Comparison of ENCODE assay signal across 13 cellular contexts in genomic region chr4:41432889-41433288, GRCh38.
A peak's percentile ranks its signal among the peaks of the same experiment; 100 is the strongest.
DNase-seq lines count a peak whose midpoint lies in the region; ATAC-seq and TF ChIP-seq lines count a peak whose summit lies in the region.
"Had no signal": no experiment of that assay in that cellular context is flagged by ENCODE, and none has a peak within 500 bp of the region (broad histone marks: within the 10 kb centered on the region; RNA-seq: fewer than 3 reads in every experiment).

No MANE protein-coding gene starts in this region.

- no peaks in the 10 kb centered on the region for H3K9me2 ChIP-seq in PC-9 (ENCODE audit: insufficient read depth)

- H3K27me3 Mint-ChIP-seq in Caco-2 (ENCODE audit: insufficient read depth, unreplicated experiment), result no peaks in the 10 kb centered on the region
- peaks cover 4% of the 10 kb centered on the region for H3K27me3 Mint-ChIP-seq in neural progenitor cell (ENCODE audit: insufficient read depth, low read depth)
- peaks cover 0 to 2% of the 10 kb centered on the region in 2 donors for H3K27me3 Mint-ChIP-seq in natural killer cell treated with Interleukin-12 subunit alpha and Interleukin-12 subunit beta and Interleukin-15 and Interleukin-18, amount 100 ng/mL, for 72 hours

- H3K27ac ChIP-seq in PC-9 (peak overlapping the region; percentile 85), fibroblast of lung (ENCODE audit: insufficient read depth, low read length) (no peak overlapping the region), neural progenitor cell (peak overlapping the region; percentile 85), aorta (ENCODE audit: low read depth in 1 of 2, low read length in 2 of 2) (no peak overlapping the region)
- H3K27ac ChIP-seq: hepatocyte had no signal

- WGBS in aorta, 2 donors, result 28 to 43% methylated on average over 5 of the region's 5 CpGs

- H2AFZ ChIP-seq in PC-9 (no peak overlapping the region), fibroblast of lung (ENCODE audit: low read length) (no peak overlapping the region), neural progenitor cell (replicated peaks) (peak overlapping the region; percentile 26)
- H2AFZ ChIP-seq: hepatocyte had no signal

- H3K4me2 ChIP-seq in PC-9 (peak overlapping the region; percentile 39), fibroblast of lung (ENCODE audit: extremely low read depth, insufficient read depth, low read length) (no peak overlapping the region), neural progenitor cell (peak overlapping the region; percentile 42)
- H3K4me2 ChIP-seq: hepatocyte had no signal

- H3F3A ChIP-seq in PC-9 (ENCODE audit: insufficient read depth, low read depth) (peaks cover 22% of the 10 kb centered on the region; the same call in 1 of the 2 replicates), neural progenitor cell (ENCODE audit: low read depth) (peaks cover 27% of the 10 kb centered on the region)

- no peak for TF ChIP-seq CTCF in Caco-2 (IDR thresholded peaks at IDR 0.05; ENCODE audit: insufficient read depth in 1 of 2, low read depth in 1 of 2, low read length in 1 of 2, severe bottlenecking in 1 of 2, unreplicated experiment in 1 of 2)
- TF ChIP-seq CTCF in PC-9 (conservative IDR thresholded peaks at IDR 0.05), result no peak
- no peak for TF ChIP-seq CTCF in fibroblast of lung (conservative IDR thresholded peaks at IDR 0.05 in 1 of 2, IDR thresholded peaks at IDR 0.05 in 1 of 2; ENCODE audit: low read depth in 1 of 2, low read length in 2 of 2)
- TF ChIP-seq CTCF in neural progenitor cell (IDR thresholded peaks at IDR 0.05), result no peak

- H3K36me3 ChIP-seq in Caco-2 (ENCODE audit: control insufficient read depth, insufficient read depth, low read length) (no peaks in the 10 kb centered on the region), PC-9 (ENCODE audit: low read depth) (peaks cover 9% of the 10 kb centered on the region; the same call in 1 of the 2 replicates), fibroblast of lung (ENCODE audit: control insufficient read depth, insufficient read depth, low read length) (no peaks in the 10 kb centered on the region), neural progenitor cell (no peaks in the 10 kb centered on the region), aorta (ENCODE audit: control insufficient read depth in 1 of 2, insufficient read depth in 2 of 2, low read length in 1 of 2) (no peaks in the 10 kb centered on the region)

- H3K9ac ChIP-seq in fibroblast of lung (ENCODE audit: insufficient read depth, low read length), result no peak overlapping the region
- no peak overlapping the region for H3K9ac ChIP-seq in neural progenitor cell

- peak overlapping the region; percentile 90 for H3K27ac Mint-ChIP-seq in Caco-2 (ENCODE audit: unreplicated experiment)
- H3K27ac Mint-ChIP-seq in neural progenitor cell, result peak overlapping the region; percentile 98
- no peak overlapping the region for H3K27ac Mint-ChIP-seq in natural killer cell treated with Interleukin-12 subunit alpha and Interleukin-12 subunit beta and Interleukin-15 and Interleukin-18, amount 100 ng/mL, for 72 hours
- H3K27ac Mint-ChIP-seq: activated naive CD8-positive, alpha-beta T cell treated with anti-CD3 and anti-CD28 coated beads, Interleukin-2, amount 10 ng/mL, durations not matched to agents 7 days and 5 days; stimulated activated effector memory CD8-positive, alpha-beta T cell treated with anti-CD3 and anti-CD28 coated beads, Interleukin-12 subunit alpha, Interleukin-12 subunit beta, amount 100 ng/mL, for 72 hours had no signal

- H3K9me3 ChIP-seq in Caco-2 (no peaks in the 10 kb centered on the region), PC-9 (ENCODE audit: insufficient read depth, low read depth) (no peaks in the 10 kb centered on the region), fibroblast of lung (ENCODE audit: control insufficient read depth, insufficient read depth, low read depth, low read length) (no peaks in the 10 kb centered on the region), neural progenitor cell (ENCODE audit: low read depth) (no peaks in the 10 kb centered on the region), aorta (ENCODE audit: control insufficient read depth, low read length) (no peaks in the 10 kb centered on the region)

- no peaks in the 10 kb centered on the region for H3K36me3 Mint-ChIP-seq in Caco-2 (ENCODE audit: insufficient read depth, unreplicated experiment)
- no peaks in the 10 kb centered on the region for H3K36me3 Mint-ChIP-seq in neural progenitor cell
- H3K36me3 Mint-ChIP-seq in natural killer cell treated with Interleukin-12 subunit alpha and Interleukin-12 subunit beta and Interleukin-15 and Interleukin-18, amount 100 ng/mL, for 72 hours, result no peaks in the 10 kb centered on the region
- H3K36me3 Mint-ChIP-seq: activated naive CD8-positive, alpha-beta T cell treated with anti-CD3 and anti-CD28 coated beads, Interleukin-2, amount 10 ng/mL, durations not matched to agents 7 days and 5 days; stimulated activated effector memory CD8-positive, alpha-beta T cell treated with anti-CD3 and anti-CD28 coated beads, Interleukin-12 subunit alpha, Interleukin-12 subunit beta, amount 100 ng/mL, for 72 hours had no signal

- POLR2A ChIA-PET in Caco-2 (lab: Charles Lee) (no interaction called here), PC-9 (lab: Charles Lee; ENCODE audit: unreplicated experiment) (no interaction called here)

- H3K4me3 Mint-ChIP-seq in Caco-2 (ENCODE audit: unreplicated experiment) (peak overlapping the region; percentile 34), neural progenitor cell (peak overlapping the region; percentile 61)
- H3K4me3 Mint-ChIP-seq in natural killer cell treated with Interleukin-12 subunit alpha and Interleukin-12 subunit beta and Interleukin-15 and Interleukin-18, amount 100 ng/mL, for 72 hours, result no peak overlapping the region
- H3K4me3 Mint-ChIP-seq: activated naive CD8-positive, alpha-beta T cell treated with anti-CD3 and anti-CD28 coated beads, Interleukin-2, amount 10 ng/mL, durations not matched to agents 7 days and 5 days; stimulated activated effector memory CD8-positive, alpha-beta T cell treated with anti-CD3 and anti-CD28 coated beads, Interleukin-12 subunit alpha, Interleukin-12 subunit beta, amount 100 ng/mL, for 72 hours had no signal

- H4K20me1 ChIP-seq in PC-9 (ENCODE audit: insufficient read depth) (no peaks in the 10 kb centered on the region), fibroblast of lung (ENCODE audit: control insufficient read depth, extremely low read depth, insufficient read depth, low read length) (no peaks in the 10 kb centered on the region), neural progenitor cell (ENCODE audit: low read depth) (no peaks in the 10 kb centered on the region)

- H3K27me3 ChIP-seq in Caco-2 (replicated peaks; ENCODE audit: control insufficient read depth, insufficient read depth, low read length) (no peaks in the 10 kb centered on the region), PC-9 (ENCODE audit: insufficient read depth, low read depth) (no peaks in the 10 kb centered on the region), fibroblast of lung (ENCODE audit: control insufficient read depth, insufficient read depth, low read length) (no peaks in the 10 kb centered on the region), neural progenitor cell (no peaks in the 10 kb centered on the region), aorta (ENCODE audit: control insufficient read depth in 1 of 2, insufficient read depth in 2 of 2, low read length in 1 of 2) (no peaks in the 10 kb centered on the region)
- H3K27me3 ChIP-seq: hepatocyte had no signal

- intact Hi-C loops in Caco-2 (cut with micrococcal nuclease; ENCODE audit: unreplicated experiment), result no loop called here
- intact Hi-C loops in PC-9 (cut with micrococcal nuclease; ENCODE audit: unreplicated experiment), result loop anchor here (1.0 to 5.0 kb wide), 6 partner anchors 71 to 229 kb away; no protein-coding TSS in a partner anchor
- intact Hi-C loops in sciatic nerve (cut with DNase I), result no loop called here
- intact Hi-C loops in aorta (cut with DNase I), result no loop called here

- H3K9me3 Mint-ChIP-seq in Caco-2 (ENCODE audit: unreplicated experiment), result no peaks in the 10 kb centered on the region
- H3K9me3 Mint-ChIP-seq in neural progenitor cell, result peaks cover 14% of the 10 kb centered on the region
- peaks cover 2% of the 10 kb centered on the region for H3K9me3 Mint-ChIP-seq in natural killer cell treated with Interleukin-12 subunit alpha and Interleukin-12 subunit beta and Interleukin-15 and Interleukin-18, amount 100 ng/mL, for 72 hours
- H3K9me3 Mint-ChIP-seq: activated naive CD8-positive, alpha-beta T cell treated with anti-CD3 and anti-CD28 coated beads, Interleukin-2, amount 10 ng/mL, durations not matched to agents 7 days and 5 days; stimulated activated effector memory CD8-positive, alpha-beta T cell treated with anti-CD3 and anti-CD28 coated beads, Interleukin-12 subunit alpha, Interleukin-12 subunit beta, amount 100 ng/mL, for 72 hours had no signal

- H3K4me1 ChIP-seq in Caco-2 (peaks cover 53% of the 10 kb centered on the region), PC-9 (replicated peaks; ENCODE audit: insufficient read depth) (peaks cover 56% of the 10 kb centered on the region), fibroblast of lung (ENCODE audit: control insufficient read depth, extremely low read depth, insufficient read depth, low read length) (no peaks in the 10 kb centered on the region), neural progenitor cell (peaks cover 65% of the 10 kb centered on the region), aorta (ENCODE audit: control insufficient read depth in 1 of 2, insufficient read depth in 2 of 2, low read length in 2 of 2) (peaks cover 15 to 24% of the 10 kb centered on the region in 2 donors)

- H3K4me1 Mint-ChIP-seq in Caco-2 (ENCODE audit: low read depth, unreplicated experiment) (peaks cover 43% of the 10 kb centered on the region), neural progenitor cell (peaks cover 56% of the 10 kb centered on the region)
- no peaks in the 10 kb centered on the region for H3K4me1 Mint-ChIP-seq in natural killer cell treated with Interleukin-12 subunit alpha and Interleukin-12 subunit beta and Interleukin-15 and Interleukin-18, amount 100 ng/mL, for 72 hours (ENCODE audit: low read depth in 2 of 2)
- H3K4me1 Mint-ChIP-seq: activated naive CD8-positive, alpha-beta T cell treated with anti-CD3 and anti-CD28 coated beads, Interleukin-2, amount 10 ng/mL, durations not matched to agents 7 days and 5 days; stimulated activated effector memory CD8-positive, alpha-beta T cell treated with anti-CD3 and anti-CD28 coated beads, Interleukin-12 subunit alpha, Interleukin-12 subunit beta, amount 100 ng/mL, for 72 hours had no signal

- no peak overlapping the region for H3K4me3 ChIP-seq in Caco-2 (ENCODE audit: low read depth, low read length)
- no peak overlapping the region for H3K4me3 ChIP-seq in PC-9
- no peak overlapping the region for H3K4me3 ChIP-seq in fibroblast of lung (replicated peaks in 1 of 4; ENCODE audit: control extremely low read depth in 1 of 4, insufficient read depth in 1 of 4, low read depth in 3 of 4, low read length in 4 of 4)
- no peak overlapping the region for H3K4me3 ChIP-seq in neural progenitor cell
- H3K4me3 ChIP-seq in aorta (ENCODE audit: low read length in 2 of 2), result no peak overlapping the region
- H3K4me3 ChIP-seq: hepatocyte had no signal

- peaks cover 68% of the 10 kb centered on the region for H3K79me2 ChIP-seq in PC-9 (ENCODE audit: low read depth)
- H3K79me2 ChIP-seq in fibroblast of lung (ENCODE audit: control insufficient read depth, insufficient read depth, low read length), result no peaks in the 10 kb centered on the region
- no peaks in the 10 kb centered on the region for H3K79me2 ChIP-seq in neural progenitor cell (ENCODE audit: low read depth)
- H3K79me2 ChIP-seq: hepatocyte had no signal

- CTCF ChIA-PET in Caco-2 (lab: Charles Lee), result no interaction called here
- CTCF ChIA-PET in PC-9 (lab: Charles Lee), result interaction anchor here (0.6 kb wide), 1 partner anchor 92 kb away, joined by 5 read pairs; no protein-coding TSS in a partner anchor

- no TSS peak for BruUV-seq in Caco-2 (replicated peaks; lab: Mats Ljungman, UMichigan)
- no TSS peak for BruUV-seq in PC-9 (replicated peaks; lab: Mats Ljungman, UMichigan)

- no peak for ATAC-seq in sciatic nerve
- no peak for ATAC-seq in HG02678 (IDR thresholded peaks at IDR 0.05; ENCODE audit: unreplicated experiment)
- no peak for ATAC-seq in aorta (ENCODE audit: low FRiP score)
- no peak for ATAC-seq in natural killer cell treated with Interleukin-12 subunit alpha and Interleukin-12 subunit beta and Interleukin-15 and Interleukin-18, amount 100 ng/mL, for 72 hours
- ATAC-seq: activated CD4-positive, CD25-positive, alpha-beta regulatory T cell treated with anti-CD3 and anti-CD28 coated beads, Interleukin-2, amount 50 U/mL, for 24 hours; stimulated activated effector memory CD8-positive, alpha-beta T cell treated with anti-CD3 and anti-CD28 coated beads, Interleukin-12 subunit alpha, Interleukin-12 subunit beta, amount 100 ng/mL, for 72 hours had no signal

- DNase-seq in Caco-2, result peak in 1 of 2 experiments; percentile 45
- DNase-seq in PC-9, result peak; percentile 21 to 94
- DNase-seq in fibroblast of lung (ENCODE audit: low read depth in 2 of 2), result peak; percentile 62 to 94
- DNase-seq in neural progenitor cell (ENCODE audit: low spot score), result peak; percentile 71
- DNase-seq in sciatic nerve (ENCODE audit: low spot score), result no peak
- no peak for DNase-seq in aorta
- no peak for DNase-seq in natural killer cell treated with Interleukin-12 subunit alpha and Interleukin-12 subunit beta and Interleukin-15 and Interleukin-18, amount 100 ng/mL, for 72 hours (ENCODE audit: low spot score)
- DNase-seq: activated naive CD8-positive, alpha-beta T cell treated with anti-CD3 and anti-CD28 coated beads, Interleukin-2, amount 10 ng/mL, durations not matched to agents 7 days and 5 days; Kasumi-1 had no signal

Comparison
In these comparisons a context has a peak if more than half of its experiments do, and no peak if none do; other contexts are left out.
1. DNase-seq: peak in PC-9 (2 of 2), fibroblast of lung (2 of 2) and neural progenitor cell (single experiment); none in sciatic nerve (single experiment), aorta (0 of 2) and natural killer cell treated with Interleukin-12 subunit alpha and Interleukin-12 subunit beta and Interleukin-15 and Interleukin-18, amount 100 ng/mL, for 72 hours (single experiment).
2. H3K27ac Mint-ChIP-seq: peak in Caco-2 (single experiment) and neural progenitor cell (single experiment); none in natural killer cell treated with Interleukin-12 subunit alpha and Interleukin-12 subunit beta and Interleukin-15 and Interleukin-18, amount 100 ng/mL, for 72 hours (0 of 2).
3. H3K27ac ChIP-seq: peak in PC-9 (single experiment) and neural progenitor cell (single experiment); none in fibroblast of lung (single experiment) and aorta (0 of 2).